In the genomic region with DNA sequence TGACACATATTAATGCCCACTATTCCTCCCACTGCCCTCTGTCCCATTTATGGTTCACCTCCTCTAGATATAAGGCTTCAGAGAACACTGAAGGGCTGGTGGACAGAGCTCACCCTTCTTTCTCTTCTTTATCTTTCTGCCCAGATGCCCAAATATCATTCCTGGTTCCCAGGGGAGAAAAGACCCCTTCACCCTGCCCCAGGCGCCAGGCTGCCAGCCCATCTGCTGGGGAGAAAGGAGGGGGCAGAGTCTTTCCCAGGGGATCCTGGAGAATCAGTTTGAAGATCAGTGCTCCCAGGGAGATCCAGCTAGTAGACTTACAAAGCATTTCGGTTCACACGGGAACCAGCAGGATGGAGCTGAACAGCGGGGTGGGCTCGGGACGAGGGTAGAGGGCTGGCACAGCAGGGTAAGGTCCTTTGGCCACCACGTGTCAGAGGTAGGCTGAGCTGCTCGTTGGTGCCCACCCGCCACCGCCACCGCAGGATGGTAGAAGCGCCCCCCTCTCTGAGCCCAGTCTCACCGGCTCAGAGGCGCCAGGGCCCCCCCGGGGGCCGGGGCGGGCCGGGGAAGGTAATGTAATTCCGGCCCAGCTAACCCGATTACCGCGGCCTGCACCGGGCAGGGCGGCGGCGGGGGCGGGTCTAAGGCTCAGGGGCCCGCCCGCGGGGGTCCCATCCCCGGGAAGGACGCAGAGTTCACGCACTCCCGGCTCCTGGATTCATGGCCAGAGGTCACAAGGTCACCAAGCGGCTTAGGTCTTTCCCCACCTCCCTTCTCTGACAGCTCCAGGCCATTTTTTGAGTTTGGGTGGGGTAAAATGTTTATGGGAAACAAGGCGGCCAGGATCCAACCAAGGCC, we compare ENCODE assay signal across 1 cellular context.
TF ChIP-seq lines count a peak whose summit lies in the region.

No MANE protein-coding gene starts in this region.

TF ChIP-seq in HepG2, 621 proteins besides CTCF, POLR2A, EP300 and RAD21 (continued from another document and continues in another):
- TF ChIP-seq, protein P1, sequence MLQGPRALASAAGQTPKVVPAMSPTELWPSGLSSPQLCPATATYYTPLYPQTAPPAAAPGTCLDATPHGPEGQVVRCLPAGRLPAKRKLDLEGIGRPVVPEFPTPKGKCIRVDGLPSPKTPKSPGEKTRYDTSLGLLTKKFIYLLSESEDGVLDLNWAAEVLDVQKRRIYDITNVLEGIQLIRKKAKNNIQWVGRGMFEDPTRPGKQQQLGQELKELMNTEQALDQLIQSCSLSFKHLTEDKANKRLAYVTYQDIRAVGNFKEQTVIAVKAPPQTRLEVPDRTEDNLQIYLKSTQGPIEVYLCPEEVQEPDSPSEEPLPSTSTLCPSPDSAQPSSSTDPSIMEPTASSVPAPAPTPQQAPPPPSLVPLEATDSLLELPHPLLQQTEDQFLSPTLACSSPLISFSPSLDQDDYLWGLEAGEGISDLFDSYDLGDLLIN (CRISPR knock-in tag; IDR thresholded peaks at IDR 0.05; ENCODE audit: borderline replicate concordance) = no peak
- TF ChIP-seq HMG20B (CRISPR knock-in tag; conservative IDR thresholded peaks at IDR 0.05) (0 out of 2 replicates have a peak, but pooled peaks have one; percentile 8), HHEX (CRISPR knock-in tag; IDR thresholded peaks at IDR 0.05) (no peak), TIGD3 (CRISPR knock-in tag; IDR thresholded peaks at IDR 0.05; ENCODE audit: borderline replicate concordance) (0 out of 2 replicates have a peak, but pooled peaks have one; percentile 77), ZBTB46 (CRISPR knock-in tag; IDR thresholded peaks at IDR 0.05; ENCODE audit: borderline replicate concordance) (no peak), ZKSCAN8 (CRISPR knock-in tag; IDR thresholded peaks at IDR 0.05; ENCODE audit: borderline replicate concordance) (no peak), ZNF350 (CRISPR knock-in tag; IDR thresholded peaks at IDR 0.05; ENCODE audit: borderline replicate concordance, low read depth) (peak; percentile 56; the same call in 1 of the 2 replicates), ZNF790 (CRISPR knock-in tag; IDR thresholded peaks at IDR 0.05; ENCODE audit: borderline replicate concordance) (no peak), NBN (conservative IDR thresholded peaks at IDR 0.05) (no peak), KDM5A (IDR thresholded peaks at IDR 0.05; ENCODE audit: borderline replicate concordance, low read length) (no peak), ZNF292 (CRISPR knock-in tag; IDR thresholded peaks at IDR 0.05; ENCODE audit: borderline replicate concordance, low read depth) (no peak), ZNF513 (CRISPR knock-in tag; conservative IDR thresholded peaks at IDR 0.05) (no peak), ZNF572 (CRISPR knock-in tag; IDR thresholded peaks at IDR 0.05) (no peak), ZNF800 (CRISPR knock-in tag; IDR thresholded peaks at IDR 0.05) (no peak), KAT8 (CRISPR knock-in tag; IDR thresholded peaks at IDR 0.05) (0 out of 2 replicates have a peak, but pooled peaks have one; percentile 55), ARID2 (CRISPR knock-in tag; IDR thresholded peaks at IDR 0.05; ENCODE audit: borderline replicate concordance) (no peak), YY1 (IDR thresholded peaks at IDR 0.05; ENCODE audit: insufficient read depth, insufficient replicate concordance, low read depth, low read length) (peak; percentile 36), ZNF512 (CRISPR knock-in tag; IDR thresholded peaks at IDR 0.05) (no peak), IRF9 (CRISPR knock-in tag; IDR thresholded peaks at IDR 0.05; ENCODE audit: borderline replicate concordance) (peak; percentile 59; the same call in 1 of the 2 replicates), ZSCAN5A (CRISPR knock-in tag; IDR thresholded peaks at IDR 0.05; ENCODE audit: borderline replicate concordance) (no peak), NCOA2 (CRISPR knock-in tag; IDR thresholded peaks at IDR 0.05) (peak; percentile 23; the same call in 1 of the 2 replicates), ZNF451 (CRISPR knock-in tag; IDR thresholded peaks at IDR 0.05) (0 out of 2 replicates have a peak, but pooled peaks have one; percentile 62), ARHGAP35 (CRISPR knock-in tag; IDR thresholded peaks at IDR 0.05; ENCODE audit: borderline replicate concordance) (peak; percentile 32; the same call in 1 of the 2 replicates), HOXD1 (CRISPR knock-in tag; IDR thresholded peaks at IDR 0.05) (no peak), MIER3 (CRISPR knock-in tag; IDR thresholded peaks at IDR 0.05; ENCODE audit: borderline replicate concordance) (peak; percentile 21; the same call in 1 of the 2 replicates), SETDB1 (CRISPR knock-in tag; IDR thresholded peaks at IDR 0.05; ENCODE audit: borderline replicate concordance) (no peak), ZNF510 (CRISPR knock-in tag; IDR thresholded peaks at IDR 0.05; ENCODE audit: low read depth) (no peak), ZFP1 (CRISPR knock-in tag; IDR thresholded peaks at IDR 0.05) (no peak)
- TF ChIP-seq, protein P2, sequence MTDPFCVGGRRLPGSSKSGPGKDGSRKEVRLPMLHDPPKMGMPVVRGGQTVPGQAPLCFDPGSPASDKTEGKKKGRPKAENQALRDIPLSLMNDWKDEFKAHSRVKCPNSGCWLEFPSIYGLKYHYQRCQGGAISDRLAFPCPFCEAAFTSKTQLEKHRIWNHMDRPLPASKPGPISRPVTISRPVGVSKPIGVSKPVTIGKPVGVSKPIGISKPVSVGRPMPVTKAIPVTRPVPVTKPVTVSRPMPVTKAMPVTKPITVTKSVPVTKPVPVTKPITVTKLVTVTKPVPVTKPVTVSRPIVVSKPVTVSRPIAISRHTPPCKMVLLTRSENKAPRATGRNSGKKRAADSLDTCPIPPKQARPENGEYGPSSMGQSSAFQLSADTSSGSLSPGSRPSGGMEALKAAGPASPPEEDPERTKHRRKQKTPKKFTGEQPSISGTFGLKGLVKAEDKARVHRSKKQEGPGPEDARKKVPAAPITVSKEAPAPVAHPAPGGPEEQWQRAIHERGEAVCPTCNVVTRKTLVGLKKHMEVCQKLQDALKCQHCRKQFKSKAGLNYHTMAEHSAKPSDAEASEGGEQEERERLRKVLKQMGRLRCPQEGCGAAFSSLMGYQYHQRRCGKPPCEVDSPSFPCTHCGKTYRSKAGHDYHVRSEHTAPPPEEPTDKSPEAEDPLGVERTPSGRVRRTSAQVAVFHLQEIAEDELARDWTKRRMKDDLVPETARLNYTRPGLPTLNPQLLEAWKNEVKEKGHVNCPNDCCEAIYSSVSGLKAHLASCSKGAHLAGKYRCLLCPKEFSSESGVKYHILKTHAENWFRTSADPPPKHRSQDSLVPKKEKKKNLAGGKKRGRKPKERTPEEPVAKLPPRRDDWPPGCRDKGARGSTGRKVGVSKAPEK (CRISPR knock-in tag; IDR thresholded peaks at IDR 0.05; ENCODE audit: borderline replicate concordance) = no peak
- TF ChIP-seq, protein P3, sequence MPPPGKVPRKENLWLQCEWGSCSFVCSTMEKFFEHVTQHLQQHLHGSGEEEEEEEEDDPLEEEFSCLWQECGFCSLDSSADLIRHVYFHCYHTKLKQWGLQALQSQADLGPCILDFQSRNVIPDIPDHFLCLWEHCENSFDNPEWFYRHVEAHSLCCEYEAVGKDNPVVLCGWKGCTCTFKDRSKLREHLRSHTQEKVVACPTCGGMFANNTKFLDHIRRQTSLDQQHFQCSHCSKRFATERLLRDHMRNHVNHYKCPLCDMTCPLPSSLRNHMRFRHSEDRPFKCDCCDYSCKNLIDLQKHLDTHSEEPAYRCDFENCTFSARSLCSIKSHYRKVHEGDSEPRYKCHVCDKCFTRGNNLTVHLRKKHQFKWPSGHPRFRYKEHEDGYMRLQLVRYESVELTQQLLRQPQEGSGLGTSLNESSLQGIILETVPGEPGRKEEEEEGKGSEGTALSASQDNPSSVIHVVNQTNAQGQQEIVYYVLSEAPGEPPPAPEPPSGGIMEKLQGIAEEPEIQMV (CRISPR knock-in tag; IDR thresholded peaks at IDR 0.05; ENCODE audit: low read depth) = no peak
- TF ChIP-seq, protein P4, sequence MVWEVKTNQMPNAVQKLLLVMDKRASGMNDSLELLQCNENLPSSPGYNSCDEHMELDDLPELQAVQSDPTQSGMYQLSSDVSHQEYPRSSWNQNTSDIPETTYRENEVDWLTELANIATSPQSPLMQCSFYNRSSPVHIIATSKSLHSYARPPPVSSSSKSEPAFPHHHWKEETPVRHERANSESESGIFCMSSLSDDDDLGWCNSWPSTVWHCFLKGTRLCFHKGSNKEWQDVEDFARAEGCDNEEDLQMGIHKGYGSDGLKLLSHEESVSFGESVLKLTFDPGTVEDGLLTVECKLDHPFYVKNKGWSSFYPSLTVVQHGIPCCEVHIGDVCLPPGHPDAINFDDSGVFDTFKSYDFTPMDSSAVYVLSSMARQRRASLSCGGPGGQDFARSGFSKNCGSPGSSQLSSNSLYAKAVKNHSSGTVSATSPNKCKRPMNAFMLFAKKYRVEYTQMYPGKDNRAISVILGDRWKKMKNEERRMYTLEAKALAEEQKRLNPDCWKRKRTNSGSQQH (CRISPR knock-in tag; IDR thresholded peaks at IDR 0.05; ENCODE audit: low read depth) = no peak
